In the genomic region with DNA sequence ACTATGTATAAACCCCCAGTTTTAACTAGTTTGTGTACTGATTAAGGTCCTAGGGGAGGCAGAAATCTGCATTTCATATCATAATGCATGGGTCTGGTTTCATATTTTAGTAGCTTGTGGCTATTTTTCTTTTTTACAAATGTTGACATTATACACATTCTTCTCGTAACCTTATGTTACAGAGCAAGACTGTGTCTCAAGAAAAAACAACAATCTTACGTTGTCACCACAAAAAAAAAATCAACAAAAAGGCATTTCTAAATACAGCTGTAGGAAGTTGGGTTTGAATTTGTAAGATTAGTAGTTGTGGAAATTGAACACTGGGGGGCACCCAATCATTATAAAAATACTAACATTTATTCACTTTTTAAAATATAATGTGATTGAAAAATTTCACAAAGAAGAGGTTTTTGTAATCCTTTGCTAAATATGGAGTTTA, we compare ENCODE assay signal across 8 cellular contexts. TPM values are rescaled to one million over a fixed set of nuclear protein-coding genes. Genes with fewer than 3 reads are reported as not detected.
DNase-seq lines count a peak whose midpoint lies in the region; ATAC-seq and TF ChIP-seq lines count a peak whose summit lies in the region.

No MANE protein-coding gene starts in this region.

- no peak overlapping the region for H3K27ac ChIP-seq in C4-2B

- no peak for TF ChIP-seq POLR2A in lower leg skin (IDR thresholded peaks at IDR 0.05)

- POLR2A ChIA-PET in WTC11 (lab: Charles Lee): no interaction called here

- H3K27ac Mint-ChIP-seq in WTC11: no peak overlapping the region

- H3K4me1 Mint-ChIP-seq in WTC11: peaks cover 23% of the 10 kb centered on the region

- no peak for DNase-seq in HFF-Myc (ENCODE audit: extremely low read depth, low read depth)
- DNase-seq in WTC11 (ENCODE audit: low spot score): no peak
- no peak for DNase-seq in left lobe of liver (ENCODE audit: low spot score)
- no peak for DNase-seq in lower leg skin (ENCODE audit: low spot score in 2 of 2)
- no peak for DNase-seq in C1 segment of cervical spinal cord (lab: John Stamatoyannopoulos, UW)
- no peak for DNase-seq in HuH-7 (ENCODE audit: low spot score)

- TF ChIP-seq CTCF in C4-2B (conservative IDR thresholded peaks at IDR 0.05) (peak; percentile 72), HFF-Myc (IDR thresholded peaks at IDR 0.05; ENCODE audit: low read depth, low read length, missing control alignments) (peak; percentile 17), WTC11 (IDR thresholded peaks at IDR 0.05) (no peak), lower leg skin (IDR thresholded peaks at IDR 0.05) (no peak)

- no peaks in the 10 kb centered on the region for H3K27me3 Mint-ChIP-seq in WTC11 (ENCODE audit: low read depth)

- 23 to 34% methylated on average over 2 of the region's 2 CpGs for WGBS in lower leg skin, 2 donors

- CTCF ChIA-PET in WTC11 (lab: Charles Lee): interaction anchor here (0.7 to 1.9 kb wide), 4 partner anchors 8 to 301 kb away, joined by 3 to 14 read pairs (median 4); partner anchors contain the start of gene SIAH2

- H3K4me3 Mint-ChIP-seq in WTC11: peak overlapping the region; percentile 40; the same call in 1 of the 2 replicates

- no peaks in the 10 kb centered on the region for H3K36me3 Mint-ChIP-seq in WTC11

- no peaks in the 10 kb centered on the region for H3K9me3 Mint-ChIP-seq in WTC11

- intact Hi-C loops in lower leg skin (cut with DNase I; ENCODE audit: low total_unique reads): no loop called here

- ATAC-seq in WTC11: no peak
- ATAC-seq in left lobe of liver: peak; percentile 53
- no peak for ATAC-seq in GM21528 (IDR thresholded peaks at IDR 0.05; ENCODE audit: low FRiP score, unreplicated experiment)

- H3K4me3 ChIP-seq in HFF-Myc (replicated peaks; ENCODE audit: low read depth, low read length) (no peak overlapping the region), lower leg skin (ENCODE audit: low read depth, poor library complexity, severe bottlenecking) (no peak overlapping the region)

TF ChIP-seq in WTC11, 78 proteins besides CTCF, POLR2A, EP300 and RAD21:
- TF ChIP-seq JAZF1 (CRISPR knock-in tag; IDR thresholded peaks at IDR 0.05) (no peak), KAT7 (CRISPR knock-in tag; IDR thresholded peaks at IDR 0.05; ENCODE audit: borderline replicate concordance) (no peak), SOX15 (CRISPR knock-in tag; IDR thresholded peaks at IDR 0.05) (no peak), ZNF512 (CRISPR knock-in tag; IDR thresholded peaks at IDR 0.05; ENCODE audit: borderline replicate concordance) (no peak), HMGA2 (CRISPR knock-in tag; IDR thresholded peaks at IDR 0.05) (no peak), ETV6 (CRISPR knock-in tag; IDR thresholded peaks at IDR 0.05) (no peak)
- TF ChIP-seq, protein P1, sequence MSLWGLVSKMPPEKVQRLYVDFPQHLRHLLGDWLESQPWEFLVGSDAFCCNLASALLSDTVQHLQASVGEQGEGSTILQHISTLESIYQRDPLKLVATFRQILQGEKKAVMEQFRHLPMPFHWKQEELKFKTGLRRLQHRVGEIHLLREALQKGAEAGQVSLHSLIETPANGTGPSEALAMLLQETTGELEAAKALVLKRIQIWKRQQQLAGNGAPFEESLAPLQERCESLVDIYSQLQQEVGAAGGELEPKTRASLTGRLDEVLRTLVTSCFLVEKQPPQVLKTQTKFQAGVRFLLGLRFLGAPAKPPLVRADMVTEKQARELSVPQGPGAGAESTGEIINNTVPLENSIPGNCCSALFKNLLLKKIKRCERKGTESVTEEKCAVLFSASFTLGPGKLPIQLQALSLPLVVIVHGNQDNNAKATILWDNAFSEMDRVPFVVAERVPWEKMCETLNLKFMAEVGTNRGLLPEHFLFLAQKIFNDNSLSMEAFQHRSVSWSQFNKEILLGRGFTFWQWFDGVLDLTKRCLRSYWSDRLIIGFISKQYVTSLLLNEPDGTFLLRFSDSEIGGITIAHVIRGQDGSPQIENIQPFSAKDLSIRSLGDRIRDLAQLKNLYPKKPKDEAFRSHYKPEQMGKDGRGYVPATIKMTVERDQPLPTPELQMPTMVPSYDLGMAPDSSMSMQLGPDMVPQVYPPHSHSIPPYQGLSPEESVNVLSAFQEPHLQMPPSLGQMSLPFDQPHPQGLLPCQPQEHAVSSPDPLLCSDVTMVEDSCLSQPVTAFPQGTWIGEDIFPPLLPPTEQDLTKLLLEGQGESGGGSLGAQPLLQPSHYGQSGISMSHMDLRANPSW (CRISPR knock-in tag; conservative IDR thresholded peaks at IDR 0.05; ENCODE audit: low read depth): no peak
- TF ChIP-seq, protein P2, sequence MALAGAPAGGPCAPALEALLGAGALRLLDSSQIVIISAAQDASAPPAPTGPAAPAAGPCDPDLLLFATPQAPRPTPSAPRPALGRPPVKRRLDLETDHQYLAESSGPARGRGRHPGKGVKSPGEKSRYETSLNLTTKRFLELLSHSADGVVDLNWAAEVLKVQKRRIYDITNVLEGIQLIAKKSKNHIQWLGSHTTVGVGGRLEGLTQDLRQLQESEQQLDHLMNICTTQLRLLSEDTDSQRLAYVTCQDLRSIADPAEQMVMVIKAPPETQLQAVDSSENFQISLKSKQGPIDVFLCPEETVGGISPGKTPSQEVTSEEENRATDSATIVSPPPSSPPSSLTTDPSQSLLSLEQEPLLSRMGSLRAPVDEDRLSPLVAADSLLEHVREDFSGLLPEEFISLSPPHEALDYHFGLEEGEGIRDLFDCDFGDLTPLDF (CRISPR knock-in tag; IDR thresholded peaks at IDR 0.05): no peak

RNA-seq across cellular contexts. Expression of gene SERP1, which starts 17.9 kb away (rescaled TPM):
- total RNA-seq in WTC11 (2021): 86.9 to 98.3 TPM (median 94.9 TPM) in 3 replicates
- total RNA-seq in left lobe of liver: 120 TPM
- total RNA-seq in lower leg skin: 100 to 1,000 TPM; 155 to 282 (median 197) TPM

RNA-seq across cellular contexts. Expression of gene EIF2A, which starts 18.2 kb away (rescaled TPM):
- total RNA-seq in WTC11 (2021) (76.2 to 88.4 TPM (median 82.7 TPM) in 3 replicates), left lobe of liver (30.0 TPM), lower leg skin (100 to 1,000 TPM; 132 to 223 (median 187) TPM)

Comparison
In these comparisons a context has a peak if more than half of its experiments do, and no peak if none do; other contexts are left out.
1. CTCF ChIP-seq: peak in C4-2B (single experiment) and HFF-Myc (single experiment); none in WTC11 (single experiment) and lower leg skin (0 of 3).